9 cellular contexts compared by ENCODE assay signal in the genomic region with DNA sequence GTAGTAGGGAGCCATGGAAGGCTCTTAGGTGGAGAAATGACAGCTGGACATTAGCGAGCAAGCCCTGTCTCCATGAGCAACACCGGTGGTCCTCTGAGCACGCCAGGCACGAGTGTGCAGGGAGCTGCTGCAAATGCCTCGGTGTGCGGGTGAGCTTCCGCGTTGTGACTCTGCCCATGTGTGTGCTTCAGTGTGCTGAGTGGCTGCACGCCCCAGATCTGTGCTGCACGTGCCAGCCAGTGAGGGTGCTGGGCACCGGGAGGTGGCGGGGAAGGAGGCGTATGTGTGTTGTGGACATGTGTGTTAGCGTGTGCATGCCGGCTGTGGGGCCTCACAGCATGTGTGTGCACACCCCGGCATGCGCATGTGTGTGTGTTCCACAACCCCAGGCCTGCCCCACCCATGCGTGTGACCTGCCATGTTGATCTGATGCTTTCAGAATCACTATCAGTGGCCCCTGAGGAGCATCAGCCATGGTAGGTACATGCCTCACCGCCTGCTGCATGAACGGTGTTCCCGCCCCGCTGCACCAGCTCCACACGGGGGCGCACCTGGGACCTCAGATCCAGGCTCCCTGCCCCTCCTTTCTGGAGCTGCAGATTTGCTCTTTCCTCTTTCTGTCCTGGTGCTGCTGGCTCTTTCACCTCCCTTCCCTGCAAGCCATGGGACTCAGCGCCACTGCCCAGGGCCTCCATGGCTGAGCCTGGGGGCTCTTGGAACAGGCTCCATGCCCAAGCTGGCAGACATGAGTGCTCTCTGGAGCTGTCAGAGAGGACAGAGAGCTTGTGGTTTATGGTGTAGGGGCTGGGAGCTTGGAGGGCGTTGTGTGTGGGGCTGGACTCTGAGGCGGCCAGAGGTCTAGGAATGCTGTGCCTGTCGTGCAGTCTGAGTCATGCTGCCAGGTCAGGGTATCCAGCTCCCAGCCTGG.
DNase-seq lines count a peak whose midpoint lies in the region; ATAC-seq, FAIRE-seq and TF ChIP-seq lines count a peak whose summit lies in the region.
"Had no signal": no experiment of that assay in that cellular context is flagged by ENCODE, and none has a peak within 500 bp of the region (broad histone marks: within the 10 kb centered on the region; RNA-seq: fewer than 3 reads in every experiment).

No MANE protein-coding gene starts in this region.

- peaks cover 4% of the 10 kb centered on the region for H3K27me3 ChIP-seq in keratinocyte (ENCODE audit: control insufficient read depth, extremely low read depth, insufficient read depth, low read length)

- ATAC-seq in activated CD8-positive, alpha-beta memory T cell treated with anti-CD3 and anti-CD28 coated beads, Interleukin-2, amount 10 ng/mL, durations not matched to agents 7 days and 5 days: no peak
- peak; percentile 31 for ATAC-seq in activated T-helper 17 cell treated with anti-CD3 and anti-CD28 coated beads, Interleukin-2, amount 50 U/mL, for 72 hours (replicated peaks)
- ATAC-seq in GM21529 (IDR thresholded peaks at IDR 0.05; ENCODE audit: unreplicated experiment): no peak

- H3K4me3 ChIP-seq in keratinocyte (ENCODE audit: control insufficient read depth in 2 of 3, extremely low read depth in 1 of 3, insufficient read depth in 2 of 3, low read depth in 1 of 3, low read length in 3 of 3): no peak overlapping the region

- peaks cover 3% of the 10 kb centered on the region for H3K4me1 Mint-ChIP-seq in activated CD8-positive, alpha-beta memory T cell treated with anti-CD3 and anti-CD28 coated beads, Interleukin-2, amount 10 ng/mL, durations not matched to agents 7 days and 5 days
- H3K4me1 Mint-ChIP-seq in activated T-helper 17 cell treated with anti-CD3 and anti-CD28 coated beads, Interleukin-2, amount 50 U/mL, for 72 hours: no peaks in the 10 kb centered on the region

- FAIRE-seq in keratinocyte (lab: Jason Lieb, UNC): no peak

- H3K4me3 Mint-ChIP-seq in activated CD8-positive, alpha-beta memory T cell treated with anti-CD3 and anti-CD28 coated beads, Interleukin-2, amount 10 ng/mL, durations not matched to agents 7 days and 5 days: no peak overlapping the region
- H3K4me3 Mint-ChIP-seq in activated T-helper 17 cell treated with anti-CD3 and anti-CD28 coated beads, Interleukin-2, amount 50 U/mL, for 72 hours: no peak overlapping the region
- H3K4me3 Mint-ChIP-seq: stimulated activated naive CD8-positive, alpha-beta T cell treated with anti-CD3 and anti-CD28 coated beads, Interleukin-15, Interleukin-2, amounts not matched to agents 100 ng/mL and 50 ng/mL, for 24 hours had no signal

- H3K27me3 Mint-ChIP-seq in activated CD8-positive, alpha-beta memory T cell treated with anti-CD3 and anti-CD28 coated beads, Interleukin-2, amount 10 ng/mL, durations not matched to agents 7 days and 5 days: peaks cover 5% of the 10 kb centered on the region
- no peaks in the 10 kb centered on the region for H3K27me3 Mint-ChIP-seq in activated T-helper 17 cell treated with anti-CD3 and anti-CD28 coated beads, Interleukin-2, amount 50 U/mL, for 72 hours
- H3K27me3 Mint-ChIP-seq: stimulated activated naive CD8-positive, alpha-beta T cell treated with anti-CD3 and anti-CD28 coated beads, Interleukin-15, Interleukin-2, amounts not matched to agents 100 ng/mL and 50 ng/mL, for 24 hours had no signal

- H3K36me3 Mint-ChIP-seq in activated CD8-positive, alpha-beta memory T cell treated with anti-CD3 and anti-CD28 coated beads, Interleukin-2, amount 10 ng/mL, durations not matched to agents 7 days and 5 days: no peaks in the 10 kb centered on the region
- no peaks in the 10 kb centered on the region for H3K36me3 Mint-ChIP-seq in activated T-helper 17 cell treated with anti-CD3 and anti-CD28 coated beads, Interleukin-2, amount 50 U/mL, for 72 hours (ENCODE audit: low read depth)

- no peaks in the 10 kb centered on the region for H3K4me1 ChIP-seq in keratinocyte (ENCODE audit: control insufficient read depth, extremely low read depth, insufficient read depth, low read length)

- no peak overlapping the region for H3K4me2 ChIP-seq in keratinocyte (ENCODE audit: control insufficient read depth, extremely low read depth, insufficient read depth, low read depth, low read length)

- no peak overlapping the region for H2AFZ ChIP-seq in keratinocyte (ENCODE audit: control insufficient read depth, low read length)

- H4K20me1 ChIP-seq in keratinocyte (ENCODE audit: control insufficient read depth, extremely low read depth, insufficient read depth, low read length): no peaks in the 10 kb centered on the region

- no peak overlapping the region for H3K27ac Mint-ChIP-seq in activated CD8-positive, alpha-beta memory T cell treated with anti-CD3 and anti-CD28 coated beads, Interleukin-2, amount 10 ng/mL, durations not matched to agents 7 days and 5 days
- H3K27ac Mint-ChIP-seq in activated T-helper 17 cell treated with anti-CD3 and anti-CD28 coated beads, Interleukin-2, amount 50 U/mL, for 72 hours: no peak overlapping the region
- H3K27ac Mint-ChIP-seq: stimulated activated naive CD8-positive, alpha-beta T cell treated with anti-CD3 and anti-CD28 coated beads, Interleukin-15, Interleukin-2, amounts not matched to agents 100 ng/mL and 50 ng/mL, for 24 hours had no signal

- CTCF ChIA-PET in activated CD8-positive, alpha-beta memory T cell treated with anti-CD3 and anti-CD28 coated beads, Interleukin-2, amount 10 ng/mL, durations not matched to agents 7 days and 5 days (lab: Charles Lee): no interaction called here

- dilution Hi-C loops in keratinocyte (cut with MboI; ENCODE audit: extremely low pct_ligation_motif_present, low sequenced_read_pairs): no loop called here

- peak; percentile 49 to 66 (median 56) for TF ChIP-seq CTCF in keratinocyte (optimal IDR thresholded peaks at IDR 0.05 in 1 of 3, IDR thresholded peaks at IDR 0.05 in 1 of 3, conservative IDR thresholded peaks at IDR 0.05 in 1 of 3; ENCODE audit: extremely low read depth in 1 of 3, insufficient read depth in 2 of 3, low read length in 3 of 3)

- H3K9me1 ChIP-seq in keratinocyte (ENCODE audit: control insufficient read depth, extremely low read depth, insufficient read depth, low read length): no peaks in the 10 kb centered on the region

- H3K27ac ChIP-seq in keratinocyte (ENCODE audit: control insufficient read depth, insufficient read depth, low read length): no peak overlapping the region

- DNase-seq in activated CD8-positive, alpha-beta memory T cell treated with anti-CD3 and anti-CD28 coated beads for 24 hours: peak; percentile 83
- DNase-seq in activated CD8-positive, alpha-beta memory T cell treated with anti-CD3 and anti-CD28 coated beads, Interleukin-2, amount 10 ng/mL, durations not matched to agents 7 days and 5 days: no peak
- DNase-seq in NCI-H69 (lab: John Stamatoyannopoulos, UW): peak; percentile 70
- no peak for DNase-seq in keratinocyte (ENCODE audit: low read depth, low spot score)
- peak; percentile 39 for DNase-seq in stimulated activated CD8-positive, alpha-beta memory T cell treated with anti-CD3 and anti-CD28 coated beads, Interleukin-7, amount 100 ng/mL, for 24 hours (ENCODE audit: low read depth)
- no peak for DNase-seq in NCI-H187 (lab: John Stamatoyannopoulos, UW)

- no peak overlapping the region for H3K9ac ChIP-seq in keratinocyte (ENCODE audit: control insufficient read depth, extremely low read depth, insufficient read depth, low read length)

- no peaks in the 10 kb centered on the region for H3K36me3 ChIP-seq in keratinocyte (ENCODE audit: control insufficient read depth in 2 of 2, extremely low read depth in 1 of 2, insufficient read depth in 2 of 2, low read length in 2 of 2)

- no peaks in the 10 kb centered on the region for H3K9me3 ChIP-seq in keratinocyte (ENCODE audit: control insufficient read depth, low read depth, low read length)

- H3K9me3 Mint-ChIP-seq in activated CD8-positive, alpha-beta memory T cell treated with anti-CD3 and anti-CD28 coated beads, Interleukin-2, amount 10 ng/mL, durations not matched to agents 7 days and 5 days (ENCODE audit: low read depth): no peaks in the 10 kb centered on the region
- no peaks in the 10 kb centered on the region for H3K9me3 Mint-ChIP-seq in activated T-helper 17 cell treated with anti-CD3 and anti-CD28 coated beads, Interleukin-2, amount 50 U/mL, for 72 hours
- H3K9me3 Mint-ChIP-seq: stimulated activated naive CD8-positive, alpha-beta T cell treated with anti-CD3 and anti-CD28 coated beads, Interleukin-15, Interleukin-2, amounts not matched to agents 100 ng/mL and 50 ng/mL, for 24 hours had no signal

- H3K79me2 ChIP-seq in keratinocyte (ENCODE audit: control insufficient read depth, insufficient read depth, low read length): no peaks in the 10 kb centered on the region

Comparison
In these comparisons a context has a peak if more than half of its experiments do, and no peak if none do; other contexts are left out.
1. DNase-seq: peak in activated CD8-positive, alpha-beta memory T cell treated with anti-CD3 and anti-CD28 coated beads for 24 hours (single experiment), NCI-H69 (single experiment) and stimulated activated CD8-positive, alpha-beta memory T cell treated with anti-CD3 and anti-CD28 coated beads, Interleukin-7, amount 100 ng/mL, for 24 hours (single experiment); none in activated CD8-positive, alpha-beta memory T cell treated with anti-CD3 and anti-CD28 coated beads, Interleukin-2, amount 10 ng/mL, durations not matched to agents 7 days and 5 days (single experiment), keratinocyte (single experiment) and NCI-H187 (0 of 2).